Comparison of ENCODE assay signal across 15 cellular contexts in the genomic region with DNA sequence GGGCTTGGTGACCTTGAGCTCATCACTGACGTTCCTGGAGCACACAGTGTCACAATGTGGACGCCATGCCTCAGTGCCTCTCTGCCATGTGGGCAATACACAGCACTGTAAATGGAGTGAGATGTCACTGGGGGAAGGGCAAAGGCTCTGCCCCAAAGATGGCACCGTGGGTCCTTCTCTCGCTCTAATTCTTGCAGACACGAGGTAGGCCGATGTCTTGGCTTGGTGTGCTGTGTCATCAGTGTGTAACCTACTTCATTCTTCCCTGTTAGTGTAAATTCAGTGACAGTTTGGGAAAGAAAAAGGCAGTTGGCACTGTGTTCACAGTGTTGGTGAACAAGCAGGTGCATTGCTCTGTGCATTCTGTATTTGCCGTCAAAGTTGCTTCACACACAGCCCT.
"Had no signal": no experiment of that assay in that cellular context is flagged by ENCODE, and none has a peak within 500 bp of the region (broad histone marks: within the 10 kb centered on the region; RNA-seq: fewer than 3 reads in every experiment).

No MANE protein-coding gene starts in this region.

- H3K27ac Mint-ChIP-seq: natural killer cell treated with Interleukin-12 subunit alpha and Interleukin-12 subunit beta and Interleukin-15 and Interleukin-18, amount 100 ng/mL, for 72 hours; neural progenitor cell; type B pancreatic cell had no signal

- H3K36me3 ChIP-seq: colonic mucosa, neural progenitor cell had no signal

- H3K27me3 ChIP-seq: colonic mucosa, hepatocyte, neural progenitor cell had no signal

- H3K4me1 ChIP-seq: colonic mucosa had no signal

- ATAC-seq: left cardiac atrium, left ventricle myocardium superior had no signal

- H3K9ac ChIP-seq: neural progenitor cell had no signal

- H3K4me3 ChIP-seq: colonic mucosa, hepatocyte, lung, neural progenitor cell had no signal

- H3K4me2 ChIP-seq: hepatocyte, neural progenitor cell had no signal

- H3K4me3 Mint-ChIP-seq: natural killer cell treated with Interleukin-12 subunit alpha and Interleukin-12 subunit beta and Interleukin-15 and Interleukin-18, amount 100 ng/mL, for 72 hours; neural progenitor cell; type B pancreatic cell had no signal

- H3K27ac ChIP-seq: colonic mucosa, hepatocyte, neural progenitor cell had no signal

- H3K9me3 ChIP-seq: colonic mucosa had no signal

- H3K36me3 Mint-ChIP-seq: natural killer cell treated with Interleukin-12 subunit alpha and Interleukin-12 subunit beta and Interleukin-15 and Interleukin-18, amount 100 ng/mL, for 72 hours; neural progenitor cell; type B pancreatic cell had no signal

- DNase-seq: colonic mucosa; effector CD4-positive, alpha-beta T cell; foreskin melanocyte; kidney; left cardiac atrium; left ventricle myocardium superior; mesenchymal stem cell; midbrain; stimulated activated CD4-positive, alpha-beta T cell treated with anti-CD3 and anti-CD28 coated beads, Interleukin-2, amount 100 ng/mL, for 48 hours; stimulated activated naive CD4-positive, alpha-beta T cell treated with Interleukin-2 at 50 U/mL for 16 hours had no signal

- H3K9me3 Mint-ChIP-seq: type B pancreatic cell had no signal
